8 cellular contexts compared by ENCODE assay signal in the genomic region with DNA sequence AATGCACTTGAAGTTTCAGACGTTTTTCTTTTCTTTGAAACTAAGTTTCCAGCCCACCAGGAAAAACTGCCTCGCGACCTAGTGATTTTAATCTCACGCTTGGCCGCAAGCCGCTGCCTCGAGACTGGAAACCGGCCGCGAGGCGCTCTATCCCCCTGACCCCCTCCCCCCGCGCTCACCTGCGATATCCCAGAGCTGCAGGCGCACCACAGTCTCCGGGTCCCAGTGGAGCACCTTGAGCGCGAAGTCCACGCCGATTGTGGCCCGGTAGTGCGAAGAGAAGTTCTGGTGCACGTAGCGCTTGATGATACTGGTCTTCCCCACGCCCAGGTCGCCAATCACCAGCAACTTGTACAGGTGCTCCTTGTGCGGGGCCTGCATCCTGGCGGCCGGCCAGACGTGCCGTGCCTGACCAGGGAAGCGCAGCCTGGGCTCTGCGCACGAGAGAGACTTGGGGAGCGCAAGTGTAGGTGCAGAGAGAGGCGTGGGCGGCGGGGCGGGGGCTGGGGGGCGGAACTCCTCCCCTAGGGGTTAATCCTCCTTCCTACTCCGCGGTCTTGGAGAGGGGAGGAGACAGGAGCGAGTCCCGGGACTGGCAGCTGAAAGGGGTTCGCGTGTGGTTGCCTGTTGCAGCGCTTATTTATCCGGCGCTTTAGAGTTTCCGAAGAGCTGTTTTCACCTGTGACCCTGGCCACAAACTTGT. TPM values are rescaled to one million over a fixed set of nuclear protein-coding genes. Genes with fewer than 3 reads are reported as not detected.
DNase-seq lines count a peak whose midpoint lies in the region; ATAC-seq, FAIRE-seq and TF ChIP-seq lines count a peak whose summit lies in the region.

A gene (minus strand): TSS at position 440 of the 703 bp plus-strand sequence. CDS start 59 bp downstream, at position 381.

- TF ChIP-seq EP300 in upper lobe of left lung (IDR thresholded peaks at IDR 0.05) = no peak

- peak; percentile 16 for ATAC-seq in GM18870 (IDR thresholded peaks at IDR 0.05; ENCODE audit: unreplicated experiment)
- peak; percentile 30 for ATAC-seq in HG03175 (IDR thresholded peaks at IDR 0.05; ENCODE audit: unreplicated experiment)
- ATAC-seq in activated B cell treated with CpG ODN at 0.5 μM for 24 hours (ENCODE audit: low read depth) = no peak
- ATAC-seq in naive thymus-derived CD8-positive, alpha-beta T cell = peak; percentile 42 to 44
- ATAC-seq in upper lobe of left lung (ENCODE audit: low FRiP score in 2 of 2) = peak; percentile 70 to 82

- no peak for TF ChIP-seq CTCF in AG09309 (IDR thresholded peaks at IDR 0.05; ENCODE audit: control insufficient read depth, insufficient read depth, low read depth, low read length, missing control alignments)
- no peak for TF ChIP-seq CTCF in activated B cell treated with CpG ODN at 0.5 μM for 24 hours (IDR thresholded peaks at IDR 0.05)
- no peak for TF ChIP-seq CTCF in upper lobe of left lung (IDR thresholded peaks at IDR 0.05)

- intact Hi-C loops in activated B cell treated with CpG ODN at 0.5 μM for 24 hours (cut with micrococcal nuclease) = no loop called here

- peaks cover 17% of the 10 kb centered on the region for H3K27me3 Mint-ChIP-seq in activated B cell treated with CpG ODN at 0.5 μM for 24 hours
- peaks cover 0 to 9% (median 2%) of the 10 kb centered on the region in 5 donors for H3K27me3 Mint-ChIP-seq in naive thymus-derived CD8-positive, alpha-beta T cell

- peak in 1 of 4 donors; percentile 33 for TF ChIP-seq POLR2A in upper lobe of left lung (IDR thresholded peaks at IDR 0.05)

- no peak for FAIRE-seq in HTR-8/SVneo (lab: Jason Lieb, UNC)

- H3K27me3 ChIP-seq in upper lobe of left lung = no peaks in the 10 kb centered on the region

- H3K4me1 ChIP-seq in upper lobe of left lung = peaks cover 0 to 24% (median 8%) of the 10 kb centered on the region in 4 donors

- peaks cover 10% of the 10 kb centered on the region for H3K4me1 Mint-ChIP-seq in activated B cell treated with CpG ODN at 0.5 μM for 24 hours
- H3K4me1 Mint-ChIP-seq in naive thymus-derived CD8-positive, alpha-beta T cell = peaks cover 2 to 30% (median 10%) of the 10 kb centered on the region in 4 donors

- no peak within 1 kb of the TSS for H3K27ac Mint-ChIP-seq in activated B cell treated with CpG ODN at 0.5 μM for 24 hours
- peak within 1 kb of the TSS in 3 of 10 donors; percentile 12 to 55 (median 55) for H3K27ac Mint-ChIP-seq in naive thymus-derived CD8-positive, alpha-beta T cell

- no peaks in the 10 kb centered on the region for H3K36me3 ChIP-seq in upper lobe of left lung

- H3K9me3 Mint-ChIP-seq in activated B cell treated with CpG ODN at 0.5 μM for 24 hours = no peaks in the 10 kb centered on the region
- H3K9me3 Mint-ChIP-seq in naive thymus-derived CD8-positive, alpha-beta T cell = no peaks in the 10 kb centered on the region

- peak within 1 kb of the TSS; percentile 99 for H3K27ac ChIP-seq in epithelial cell of prostate
- H3K27ac ChIP-seq in upper lobe of left lung = peak within 1 kb of the TSS; percentile 58 to 84 (median 79)

- POLR2A ChIA-PET in activated B cell treated with CpG ODN at 0.5 μM for 24 hours (lab: Charles Lee) = no interaction called here
- POLR2A ChIA-PET in naive thymus-derived CD8-positive, alpha-beta T cell (lab: Charles Lee) = interaction anchor here (0.6 kb wide), 1 partner anchor 172 kb away, joined by 4 read pairs; no protein-coding TSS in a partner anchor

- no peaks in the 10 kb centered on the region for H3K36me3 Mint-ChIP-seq in activated B cell treated with CpG ODN at 0.5 μM for 24 hours (ENCODE audit: low read depth)
- no peaks in the 10 kb centered on the region for H3K36me3 Mint-ChIP-seq in naive thymus-derived CD8-positive, alpha-beta T cell

- DNase-seq in AG09309 (ENCODE audit: low read depth) = no peak
- DNase-seq in activated B cell treated with CpG ODN at 0.5 μM for 24 hours = no peak
- DNase-seq in epithelial cell of prostate (ENCODE audit: low read depth, low spot score) = no peak
- DNase-seq in naive thymus-derived CD8-positive, alpha-beta T cell = peak in 3 of 10 donors; percentile 1 to 7 (median 5)
- DNase-seq in upper lobe of left lung = peak; percentile 58 to 93
- DNase-seq in HTR-8/SVneo (ENCODE audit: insufficient read length, low spot score) = no peak

- peak within 1 kb of the TSS; percentile 58 for H3K4me3 ChIP-seq in AG09309 (ENCODE audit: control insufficient read depth, low read depth, low read length)
- peak within 1 kb of the TSS; percentile 19 to 59 (median 50) for H3K4me3 ChIP-seq in upper lobe of left lung

- H3K9me3 ChIP-seq in upper lobe of left lung = no peaks in the 10 kb centered on the region

- H3K4me3 Mint-ChIP-seq in activated B cell treated with CpG ODN at 0.5 μM for 24 hours = peak within 1 kb of the TSS; percentile 70
- peak within 1 kb of the TSS; percentile 71 to 84 (median 76) for H3K4me3 Mint-ChIP-seq in naive thymus-derived CD8-positive, alpha-beta T cell

- CTCF ChIA-PET in activated B cell treated with CpG ODN at 0.5 μM for 24 hours (lab: Charles Lee) = no interaction called here

- 3 to 5% methylated on average over 17 to 43 of the region's 50 CpGs for WGBS in upper lobe of left lung, 2 donors

RNA-seq across cellular contexts. Expression of the gene that starts here (rescaled TPM):
- 0.24 and 0.46 TPM in 2 replicates for total RNA-seq in activated B cell treated with CpG ODN at 0.5 μM for 24 hours
- under 1 TPM in 1 of 2 experiments, not detected in 1; 0.82 TPM for total RNA-seq in naive thymus-derived CD8-positive, alpha-beta T cell
- polyA plus RNA-seq in naive thymus-derived CD8-positive, alpha-beta T cell = 1 to 10 TPM in 1 of 3 donors, under 1 TPM in 2; 0.75 to 1.0 (median 0.83) TPM
- total RNA-seq in upper lobe of left lung = 10 to 100 TPM in 1 of 6 donors, 1 to 10 TPM in 4, not detected in 1; 6.3 to 10.6 (median 7.1) TPM

Comparison
In these comparisons a context has a peak if more than half of its experiments do, and no peak if none do; other contexts are left out.
1. DNase-seq: peak in upper lobe of left lung (2 of 2); none in AG09309 (single experiment), activated B cell treated with CpG ODN at 0.5 μM for 24 hours (single experiment), epithelial cell of prostate (single experiment) and HTR-8/SVneo (single experiment).